Comparison of ENCODE assay signal across 1 cellular context in genomic region chr18:6210349-6211173, GRCh38.
TF ChIP-seq lines count a peak whose summit lies in the region.

No MANE protein-coding gene starts in this region.

TF ChIP-seq in HepG2, 621 proteins besides CTCF, POLR2A, EP300 and RAD21 (continued from another document and continues in another):
- TF ChIP-seq ARID3A (IDR thresholded peaks at IDR 0.05; ENCODE audit: low read depth, low read length): 0 out of 2 replicates have a peak, but pooled peaks have one; percentile 66
- TF ChIP-seq HMGXB4 (CRISPR knock-in tag; IDR thresholded peaks at IDR 0.05; ENCODE audit: borderline replicate concordance in 1 of 2, low read depth in 1 of 2): no peak
- TF ChIP-seq SATB2 (CRISPR knock-in tag; IDR thresholded peaks at IDR 0.05): no peak
- TF ChIP-seq ESRRA (CRISPR knock-in tag; IDR thresholded peaks at IDR 0.05; ENCODE audit: low read depth): no peak
- no peak for TF ChIP-seq CCDC6 (CRISPR knock-in tag; IDR thresholded peaks at IDR 0.05)
- TF ChIP-seq ATF7-NPFF (CRISPR knock-in tag; IDR thresholded peaks at IDR 0.05; ENCODE audit: low read depth): no peak
- TF ChIP-seq SSRP1 (CRISPR knock-in tag; IDR thresholded peaks at IDR 0.05): no peak
- TF ChIP-seq HINFP (CRISPR knock-in tag; IDR thresholded peaks at IDR 0.05; ENCODE audit: low read depth): no peak
- peak; percentile 72; the same call in 1 of the 2 replicates for TF ChIP-seq SOX5 (CRISPR knock-in tag; IDR thresholded peaks at IDR 0.05; ENCODE audit: borderline replicate concordance)
- no peak for TF ChIP-seq PHF20 (CRISPR knock-in tag; IDR thresholded peaks at IDR 0.05)
- peak; percentile 27; the same call in 1 of the 2 replicates for TF ChIP-seq FOSL1 (CRISPR knock-in tag; IDR thresholded peaks at IDR 0.05; ENCODE audit: borderline replicate concordance)
- TF ChIP-seq CEBPZ (IDR thresholded peaks at IDR 0.05; ENCODE audit: low read length): no peak
- no peak for TF ChIP-seq ZNF740 (CRISPR knock-in tag; IDR thresholded peaks at IDR 0.05)
- TF ChIP-seq ZNF639 (CRISPR knock-in tag; conservative IDR thresholded peaks at IDR 0.05): no peak
- TF ChIP-seq MED13 (CRISPR knock-in tag; IDR thresholded peaks at IDR 0.05): peak; percentile 80; the same call in 1 of the 2 replicates
- TF ChIP-seq ZSCAN12 (CRISPR knock-in tag; IDR thresholded peaks at IDR 0.05): no peak
- peak; percentile 47 for TF ChIP-seq MAFF (IDR thresholded peaks at IDR 0.05; ENCODE audit: low read depth, low read length)
- TF ChIP-seq SOX13 (IDR thresholded peaks at IDR 0.05): no peak
- TF ChIP-seq SOX13 (CRISPR knock-in tag; conservative IDR thresholded peaks at IDR 0.05 in 1 of 2, IDR thresholded peaks at IDR 0.05 in 1 of 2): peak in 1 of 2 experiments; percentile 87; a peak in 2 of 4 replicates
- no peak for TF ChIP-seq GZF1 (CRISPR knock-in tag; IDR thresholded peaks at IDR 0.05)
- no peak for TF ChIP-seq ZNF839 (CRISPR knock-in tag; IDR thresholded peaks at IDR 0.05; ENCODE audit: borderline replicate concordance)
- peak; percentile 79 for TF ChIP-seq FOXA3 (CRISPR knock-in tag; IDR thresholded peaks at IDR 0.05)
- TF ChIP-seq TCF7L2 (IDR thresholded peaks at IDR 0.05; ENCODE audit: low read depth, low read length): no peak
- no peak for TF ChIP-seq XBP1 (CRISPR knock-in tag; IDR thresholded peaks at IDR 0.05)
- no peak for TF ChIP-seq PHF5A (CRISPR knock-in tag; IDR thresholded peaks at IDR 0.05; ENCODE audit: low read depth, unreplicated experiment)
- TF ChIP-seq ZZZ3 (CRISPR knock-in tag; IDR thresholded peaks at IDR 0.05; ENCODE audit: borderline replicate concordance): no peak
- TF ChIP-seq ZNF326 (CRISPR knock-in tag; IDR thresholded peaks at IDR 0.05; ENCODE audit: borderline replicate concordance): no peak
- no peak for TF ChIP-seq TAF15 (IDR thresholded peaks at IDR 0.05; ENCODE audit: low read depth, low read length, poor library complexity, severe bottlenecking)
- no peak for TF ChIP-seq PBX2 (CRISPR knock-in tag; IDR thresholded peaks at IDR 0.05)
- no peak for TF ChIP-seq ZNF234 (CRISPR knock-in tag; conservative IDR thresholded peaks at IDR 0.05)
- no peak for TF ChIP-seq ERF (CRISPR knock-in tag; IDR thresholded peaks at IDR 0.05)
- TF ChIP-seq ZBTB7A (CRISPR knock-in tag; IDR thresholded peaks at IDR 0.05): no peak
- TF ChIP-seq ZNF816 (CRISPR knock-in tag; IDR thresholded peaks at IDR 0.05; ENCODE audit: borderline replicate concordance): 0 out of 2 replicates have a peak, but pooled peaks have one; percentile 37
- no peak for TF ChIP-seq KLF9 (CRISPR knock-in tag; IDR thresholded peaks at IDR 0.05; ENCODE audit: low read depth)
- no peak for TF ChIP-seq HIC2 (CRISPR knock-in tag; IDR thresholded peaks at IDR 0.05; ENCODE audit: low read depth)
- TF ChIP-seq NRL (CRISPR knock-in tag; IDR thresholded peaks at IDR 0.05; ENCODE audit: borderline replicate concordance): no peak
- TF ChIP-seq ZNF264 (CRISPR knock-in tag; IDR thresholded peaks at IDR 0.05): peak; percentile 63; the same call in 1 of the 2 replicates
- no peak for TF ChIP-seq ATAD3A (CRISPR knock-in tag; IDR thresholded peaks at IDR 0.05)
- TF ChIP-seq ZNF225 (CRISPR knock-in tag; IDR thresholded peaks at IDR 0.05): no peak
- no peak for TF ChIP-seq ZNF432 (CRISPR knock-in tag; IDR thresholded peaks at IDR 0.05; ENCODE audit: borderline replicate concordance)
- no peak for TF ChIP-seq ZNF772 (CRISPR knock-in tag; IDR thresholded peaks at IDR 0.05)
- TF ChIP-seq ZEB1 (IDR thresholded peaks at IDR 0.05; ENCODE audit: insufficient replicate concordance, low read depth): peak; percentile 80
- TF ChIP-seq SP140L (CRISPR knock-in tag; IDR thresholded peaks at IDR 0.05; ENCODE audit: borderline replicate concordance): no peak
- no peak for TF ChIP-seq FOXP1 (IDR thresholded peaks at IDR 0.05)
- peak; percentile 74 for TF ChIP-seq FOXP1 (CRISPR knock-in tag; IDR thresholded peaks at IDR 0.05)
- TF ChIP-seq ZNF747 (CRISPR knock-in tag; IDR thresholded peaks at IDR 0.05; ENCODE audit: borderline replicate concordance): no peak
- TF ChIP-seq NR0B2 (CRISPR knock-in tag; IDR thresholded peaks at IDR 0.05): no peak
- TF ChIP-seq SP1 (IDR thresholded peaks at IDR 0.05): no peak
- TF ChIP-seq SP1 (CRISPR knock-in tag; IDR thresholded peaks at IDR 0.05): no peak
- TF ChIP-seq ZNF280B (CRISPR knock-in tag; IDR thresholded peaks at IDR 0.05; ENCODE audit: borderline replicate concordance): no peak
- no peak for TF ChIP-seq ZNF570 (CRISPR knock-in tag; IDR thresholded peaks at IDR 0.05; ENCODE audit: borderline replicate concordance)
- TF ChIP-seq ZBTB2 (CRISPR knock-in tag; IDR thresholded peaks at IDR 0.05; ENCODE audit: low read depth): no peak
